In genomic region chr1:26295194-26296138, GRCh38 we compare ENCODE assay signal across 18 cellular contexts. TPM values are rescaled to one million over a fixed set of nuclear protein-coding genes. Genes with fewer than 3 reads are reported as not detected.
"Had no signal": no experiment of that assay in that cellular context is flagged by ENCODE, and none has a peak within 500 bp of the region (broad histone marks: within the 10 kb centered on the region; RNA-seq: fewer than 3 reads in every experiment).

No MANE protein-coding gene starts in this region.

- H3K9me3 Mint-ChIP-seq: activated T-cell treated with anti-CD3 and anti-CD28 coated beads, Interleukin-2, amount 50 U/mL, for 4 hours had no signal

- H3K36me3 ChIP-seq: brain microvascular endothelial cell had no signal

- H3K27me3 ChIP-seq: brain microvascular endothelial cell, dorsolateral prefrontal cortex, esophagus squamous epithelium had no signal

- H3K27me3 Mint-ChIP-seq: activated CD8-positive, alpha-beta memory T cell treated with anti-CD3 and anti-CD28 coated beads, Interleukin-2, amount 10 ng/mL, durations not matched to agents 7 days and 5 days had no signal

- H3K27ac ChIP-seq: brain microvascular endothelial cell, dorsolateral prefrontal cortex, esophagus squamous epithelium, lower lobe of right lung, psoas muscle, SK-N-MC had no signal

- H3K4me3 Mint-ChIP-seq: activated CD8-positive, alpha-beta memory T cell treated with anti-CD3 and anti-CD28 coated beads, Interleukin-2, amount 10 ng/mL, durations not matched to agents 7 days and 5 days; activated T-cell treated with anti-CD3 and anti-CD28 coated beads, Interleukin-2, amount 50 U/mL, for 4 hours had no signal

- ATAC-seq: activated CD8-positive, alpha-beta memory T cell treated with anti-CD3 and anti-CD28 coated beads, Interleukin-2, amount 10 ng/mL, durations not matched to agents 7 days and 5 days; activated T-cell treated with anti-CD3 and anti-CD28 coated beads, Interleukin-2, amount 50 U/mL, for 4 hours; lower lobe of right lung; psoas muscle; sciatic nerve had no signal

- H3K4me3 ChIP-seq: dorsolateral prefrontal cortex, esophagus squamous epithelium, lower lobe of right lung, psoas muscle, SK-N-MC had no signal

- DNase-seq: activated CD4-positive, CD25-positive, alpha-beta regulatory T cell; activated CD8-positive, alpha-beta memory T cell treated with anti-CD3 and anti-CD28 coated beads, Interleukin-2, amount 10 ng/mL, durations not matched to agents 7 days and 5 days; activated gamma-delta T cell treated with Interleukin-2 at 50 U/mL for 16 hours; activated T-cell treated with anti-CD3 and anti-CD28 coated beads, Interleukin-2, amount 50 U/mL, for 4 hours; amygdala; brain microvascular endothelial cell; dorsolateral prefrontal cortex; esophagus squamous epithelium; foreskin fibroblast; glutamatergic neuron; lower lobe of right lung; midbrain; stimulated activated CD4-positive, alpha-beta T cell treated with anti-CD3 and anti-CD28 coated beads, Interleukin-2, amount 100 ng/mL, for 24 hours; stimulated activated naive CD4-positive, alpha-beta T cell treated with Interleukin-2 at 50 U/mL for 16 hours had no signal

- H3K9me3 ChIP-seq: esophagus squamous epithelium, lower lobe of right lung, psoas muscle had no signal

RNA-seq across cellular contexts. Expression of gene CD52, which starts 22.3 kb away (rescaled TPM):
- total RNA-seq: cerebellum had no signal

RNA-seq across cellular contexts. Expression of gene CRYBG2, which starts 58.5 kb away (rescaled TPM):
- total RNA-seq: sciatic nerve had no signal
